Comparison of ENCODE assay signal across 9 cellular contexts in the genomic region with DNA sequence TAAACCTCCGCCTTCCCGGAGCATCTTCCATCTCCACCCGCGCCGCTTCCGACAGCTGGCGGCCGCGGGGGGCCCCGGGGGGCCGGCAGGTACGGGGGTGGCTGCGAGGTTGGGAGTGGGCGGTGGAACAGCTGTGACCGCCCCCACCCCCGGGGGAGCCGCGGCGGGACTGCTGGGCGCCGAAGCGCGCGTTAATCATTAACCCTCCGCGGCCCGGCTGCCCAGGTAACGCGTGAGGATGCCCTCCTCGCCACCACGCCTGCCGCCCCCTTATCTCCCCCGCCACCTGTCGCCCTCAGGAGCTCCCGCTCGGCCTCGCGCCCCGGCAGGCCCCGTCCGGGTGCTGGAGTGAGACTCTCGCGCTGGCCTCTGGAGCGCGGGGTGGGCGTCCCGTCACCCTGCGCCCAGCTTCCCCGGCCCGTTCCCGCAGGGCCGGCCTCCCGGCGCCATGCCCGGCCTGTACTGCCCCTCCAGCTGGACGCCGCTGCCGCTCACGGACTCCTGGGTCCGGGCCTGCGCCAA. TPM values are rescaled to one million over a fixed set of nuclear protein-coding genes. Genes with fewer than 3 reads are reported as not detected.
DNase-seq lines count a peak whose midpoint lies in the region; ATAC-seq, FAIRE-seq and TF ChIP-seq lines count a peak whose summit lies in the region.
"Had no signal": no experiment of that assay in that cellular context is flagged by ENCODE, and none has a peak within 500 bp of the region (broad histone marks: within the 10 kb centered on the region; RNA-seq: fewer than 3 reads in every experiment).

No MANE protein-coding gene starts in this region.

- H3K27me3 Mint-ChIP-seq in activated T-helper 17 cell treated with anti-CD3 and anti-CD28 coated beads, Interleukin-2, amount 50 U/mL, for 72 hours, result peaks cover 48% of the 10 kb centered on the region
- peaks cover 54% of the 10 kb centered on the region for H3K27me3 Mint-ChIP-seq in activated CD4-positive, alpha-beta T cell treated with anti-CD3 and anti-CD28 coated beads, Interleukin-2, amount 10 ng/mL, durations not matched to agents 24 days and 14 days

- H3F3A ChIP-seq in GM23248 (ENCODE audit: insufficient read depth), result no peaks in the 10 kb centered on the region

- no peak overlapping the region for H3K27ac Mint-ChIP-seq in activated T-helper 17 cell treated with anti-CD3 and anti-CD28 coated beads, Interleukin-2, amount 50 U/mL, for 72 hours
- no peak overlapping the region for H3K27ac Mint-ChIP-seq in activated CD4-positive, alpha-beta T cell treated with anti-CD3 and anti-CD28 coated beads, Interleukin-2, amount 10 ng/mL, durations not matched to agents 24 days and 14 days

- FAIRE-seq in GM12892 (lab: Jason Lieb, UNC), result no peak

- H3K9me3 ChIP-seq in GM23248 (ENCODE audit: low read depth), result no peaks in the 10 kb centered on the region

- H3K27ac ChIP-seq in GM23248, result no peak overlapping the region

- TF ChIP-seq POLR2A in lower leg skin (IDR thresholded peaks at IDR 0.05) (no peak), GM12892 (IDR thresholded peaks at IDR 0.05; ENCODE audit: low read depth, low read length) (no peak)

- DNase-seq in 8988T (peak; percentile 80), GM23248 (peak; percentile 20), lower leg skin (ENCODE audit: low spot score in 2 of 2) (no peak), NCI-H187 treated with DMSO at 0.1 percent for 48 hours (lab: John Stamatoyannopoulos, UW) (no peak), GM12892 (ENCODE audit: insufficient read length) (no peak)
- DNase-seq in activated CD4-positive, alpha-beta T cell treated with anti-CD3 and anti-CD28 coated beads, Interleukin-2, amount 10 ng/mL, durations not matched to agents 24 days and 14 days, result no peak

- H3K36me3 Mint-ChIP-seq in activated T-helper 17 cell treated with anti-CD3 and anti-CD28 coated beads, Interleukin-2, amount 50 U/mL, for 72 hours (ENCODE audit: low read depth), result peaks cover 9% of the 10 kb centered on the region
- peaks cover 2% of the 10 kb centered on the region for H3K36me3 Mint-ChIP-seq in activated CD4-positive, alpha-beta T cell treated with anti-CD3 and anti-CD28 coated beads, Interleukin-2, amount 10 ng/mL, durations not matched to agents 24 days and 14 days (ENCODE audit: low read depth)

- no peaks in the 10 kb centered on the region for H3K9me2 ChIP-seq in GM23248 (ENCODE audit: insufficient read depth)

- H3K36me3 ChIP-seq in GM23248 (ENCODE audit: low read depth), result no peaks in the 10 kb centered on the region

- H4K20me1 ChIP-seq in GM23248 (ENCODE audit: insufficient read depth), result no peaks in the 10 kb centered on the region

- H3K4me1 ChIP-seq in GM23248 (ENCODE audit: insufficient read depth), result no peaks in the 10 kb centered on the region

- H3K79me2 ChIP-seq in GM23248 (ENCODE audit: insufficient read depth), result no peaks in the 10 kb centered on the region

- intact Hi-C loops in lower leg skin (cut with DNase I; ENCODE audit: low total_unique reads), result no loop called here
- intact Hi-C loops in activated CD4-positive, alpha-beta T cell treated with anti-CD3 and anti-CD28 coated beads, Interleukin-2, amount 10 ng/mL, durations not matched to agents 24 days and 14 days (cut with micrococcal nuclease), result no loop called here

- in situ Hi-C loops in GM23248 (cut with MboI), result no loop called here

- peak overlapping the region; percentile 42 for H3K4me3 Mint-ChIP-seq in activated T-helper 17 cell treated with anti-CD3 and anti-CD28 coated beads, Interleukin-2, amount 50 U/mL, for 72 hours
- no peak overlapping the region for H3K4me3 Mint-ChIP-seq in activated CD4-positive, alpha-beta T cell treated with anti-CD3 and anti-CD28 coated beads, Interleukin-2, amount 10 ng/mL, durations not matched to agents 24 days and 14 days

- ATAC-seq in activated T-helper 17 cell treated with anti-CD3 and anti-CD28 coated beads, Interleukin-2, amount 50 U/mL, for 72 hours (replicated peaks), result no peak
- ATAC-seq in GM18519 (IDR thresholded peaks at IDR 0.05; ENCODE audit: low FRiP score, unreplicated experiment), result no peak

- peak overlapping the region; percentile 61 for H3K4me2 ChIP-seq in GM23248 (ENCODE audit: unreplicated experiment)

- peak overlapping the region; percentile 64 for H3K4me3 ChIP-seq in GM23248
- peak overlapping the region; percentile 24 for H3K4me3 ChIP-seq in lower leg skin (ENCODE audit: low read depth, poor library complexity, severe bottlenecking)

- TF ChIP-seq CTCF in lower leg skin (IDR thresholded peaks at IDR 0.05), result no peak

- WGBS in GM23248 (ENCODE audit: low coverage in 1 of 2, low lambda C conversion rate in 2 of 2, missing lambda C conversion rate in 2 of 2), 2 experiments, result 1% methylated on average over 15 to 31 of the region's 61 CpGs
- 0 to 1% methylated on average over 12 to 43 of the region's 61 CpGs for WGBS in lower leg skin, 2 donors

- 0 out of 2 replicates have a peak overlapping the region, but pooled peaks have one; percentile 38 for H2AFZ ChIP-seq in GM23248

- H3K27me3 ChIP-seq in GM23248 (replicated peaks; ENCODE audit: insufficient read depth), result peaks cover 47% of the 10 kb centered on the region

- no peak overlapping the region for H3K9ac ChIP-seq in GM23248

- H3K9me3 Mint-ChIP-seq in activated T-helper 17 cell treated with anti-CD3 and anti-CD28 coated beads, Interleukin-2, amount 50 U/mL, for 72 hours, result no peaks in the 10 kb centered on the region
- H3K9me3 Mint-ChIP-seq in activated CD4-positive, alpha-beta T cell treated with anti-CD3 and anti-CD28 coated beads, Interleukin-2, amount 10 ng/mL, durations not matched to agents 24 days and 14 days, result no peaks in the 10 kb centered on the region

- peaks cover 8% of the 10 kb centered on the region for H3K4me1 Mint-ChIP-seq in activated T-helper 17 cell treated with anti-CD3 and anti-CD28 coated beads, Interleukin-2, amount 50 U/mL, for 72 hours
- H3K4me1 Mint-ChIP-seq in activated CD4-positive, alpha-beta T cell treated with anti-CD3 and anti-CD28 coated beads, Interleukin-2, amount 10 ng/mL, durations not matched to agents 24 days and 14 days, result peaks cover 8% of the 10 kb centered on the region

RNA-seq across cellular contexts. Expression of a gene that starts 0.8 kb away (rescaled TPM):
- not detected in 2 replicates for total RNA-seq in GM23248 (2014; rRNA removed; shearing (Covaris generic))
- not detected in 2 replicates for polyA plus RNA-seq in GM23248 (2016; fragmentation: Nextera tagmentation; extraction: Ambion mirVana)
- not detected for total RNA-seq in activated T-helper 17 cell treated with anti-CD3 and anti-CD28 coated beads, Interleukin-2, amount 50 U/mL, for 72 hours
- total RNA-seq in lower leg skin, result not detected
- polyA plus RNA-seq in GM12892 (2012; ENCODE audit: missing spikeins), result not detected
- total RNA-seq in activated CD4-positive, alpha-beta T cell treated with anti-CD3 and anti-CD28 coated beads, Interleukin-2, amount 10 ng/mL, durations not matched to agents 24 days and 14 days, result not detected in 2 replicates
- total RNA-seq: IMR-90 had no signal
- polyA plus RNA-seq: IMR-90 had no signal

RNA-seq across cellular contexts. Expression of a gene that starts 18.6 kb away (rescaled TPM):
- total RNA-seq in GM23248 (2014; rRNA removed; shearing (Covaris generic)), result 52.7 and 66.1 TPM in 2 replicates
- 94.2 and 94.7 TPM in 2 replicates for polyA plus RNA-seq in GM23248 (2016; fragmentation: Nextera tagmentation; extraction: Ambion mirVana)
- 10 to 100 TPM; 33.4 to 49.9 TPM for total RNA-seq in activated T-helper 17 cell treated with anti-CD3 and anti-CD28 coated beads, Interleukin-2, amount 50 U/mL, for 72 hours
- total RNA-seq in lower leg skin, result 10 to 100 TPM; 41.7 to 53.6 (median 46.2) TPM
- polyA plus RNA-seq in GM12892 (2012; ENCODE audit: missing spikeins), result 16.7 TPM
- 82.5 and 85.3 TPM in 2 replicates for total RNA-seq in activated CD4-positive, alpha-beta T cell treated with anti-CD3 and anti-CD28 coated beads, Interleukin-2, amount 10 ng/mL, durations not matched to agents 24 days and 14 days

RNA-seq across cellular contexts. Expression of a gene that starts 19.3 kb away (rescaled TPM):
- 4.0 and 7.2 TPM in 2 replicates for total RNA-seq in GM23248 (2014; rRNA removed; shearing (Covaris generic))
- 5.3 and 6.1 TPM in 2 replicates for polyA plus RNA-seq in GM23248 (2016; fragmentation: Nextera tagmentation; extraction: Ambion mirVana)
- total RNA-seq in activated T-helper 17 cell treated with anti-CD3 and anti-CD28 coated beads, Interleukin-2, amount 50 U/mL, for 72 hours, result 10 to 100 TPM in 1 of 2 donors, 1 to 10 TPM in 1; 8.0 to 13.6 TPM
- total RNA-seq in lower leg skin, result 1 to 10 TPM; 4.3 to 7.7 (median 6.1) TPM
- 5.6 TPM for polyA plus RNA-seq in GM12892 (2012; ENCODE audit: missing spikeins)
- 14.3 and 15.9 TPM in 2 replicates for total RNA-seq in activated CD4-positive, alpha-beta T cell treated with anti-CD3 and anti-CD28 coated beads, Interleukin-2, amount 10 ng/mL, durations not matched to agents 24 days and 14 days

RNA-seq across cellular contexts. Expression of a gene that starts 31.2 kb away (rescaled TPM):
- total RNA-seq in GM23248 (2014; rRNA removed; shearing (Covaris generic)), result 0.11 TPM in 1 of 2 replicates, not detected in the other
- polyA plus RNA-seq in GM23248 (2016; fragmentation: Nextera tagmentation; extraction: Ambion mirVana), result 0.14 TPM in 1 of 2 replicates, not detected in the other
- 1 to 10 TPM in 1 of 2 donors, under 1 TPM in 1; 0.64 to 1.2 TPM for total RNA-seq in activated T-helper 17 cell treated with anti-CD3 and anti-CD28 coated beads, Interleukin-2, amount 50 U/mL, for 72 hours
- total RNA-seq in lower leg skin, result not detected
- not detected for polyA plus RNA-seq in GM12892 (2012; ENCODE audit: missing spikeins)
- total RNA-seq in activated CD4-positive, alpha-beta T cell treated with anti-CD3 and anti-CD28 coated beads, Interleukin-2, amount 10 ng/mL, durations not matched to agents 24 days and 14 days, result 0.14 TPM in 2 replicates
- total RNA-seq: IMR-90 had no signal

RNA-seq across cellular contexts. Expression of a gene that starts 44.1 kb away (rescaled TPM):
- 47.8 and 56.5 TPM in 2 replicates for total RNA-seq in GM23248 (2014; rRNA removed; shearing (Covaris generic))
- polyA plus RNA-seq in GM23248 (2016; fragmentation: Nextera tagmentation; extraction: Ambion mirVana), result 58.6 and 59.1 TPM in 2 replicates
- 10 to 100 TPM; 75.5 to 93.5 TPM for total RNA-seq in activated T-helper 17 cell treated with anti-CD3 and anti-CD28 coated beads, Interleukin-2, amount 50 U/mL, for 72 hours
- 10 to 100 TPM; 47.6 to 62.9 (median 53.6) TPM for total RNA-seq in lower leg skin
- polyA plus RNA-seq in GM12892 (2012; ENCODE audit: missing spikeins), result 30.3 TPM
- 66.9 and 67.6 TPM in 2 replicates for total RNA-seq in activated CD4-positive, alpha-beta T cell treated with anti-CD3 and anti-CD28 coated beads, Interleukin-2, amount 10 ng/mL, durations not matched to agents 24 days and 14 days

Comparison
In these comparisons a context has a peak if more than half of its experiments do, and no peak if none do; other contexts are left out.
1. DNase-seq: peak in 8988T (single experiment) and GM23248 (single experiment); none in lower leg skin (0 of 2), NCI-H187 treated with DMSO at 0.1 percent for 48 hours (single experiment), GM12892 (single experiment) and activated CD4-positive, alpha-beta T cell treated with anti-CD3 and anti-CD28 coated beads, Interleukin-2, amount 10 ng/mL, durations not matched to agents 24 days and 14 days (single experiment).